In the genomic region with DNA sequence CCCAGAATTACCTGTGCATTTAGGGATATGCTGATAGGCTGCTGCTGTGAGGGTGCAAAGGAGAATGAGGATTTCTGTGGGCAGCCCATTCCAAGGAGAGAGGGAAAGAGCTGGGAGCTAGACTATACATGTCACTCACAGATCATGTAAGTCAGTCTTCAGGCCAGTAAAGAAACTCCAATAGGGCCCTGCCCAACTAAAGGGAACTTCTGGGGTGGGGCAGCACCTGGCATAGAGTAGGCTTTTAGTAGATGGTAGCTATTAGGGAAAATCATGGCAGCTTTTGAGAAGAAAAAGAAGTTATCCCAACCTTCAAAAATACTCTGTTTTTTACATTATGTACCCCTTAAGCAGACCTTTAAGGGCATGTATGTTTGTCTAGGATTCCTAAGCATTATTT, we compare ENCODE assay signal across 5 cellular contexts.
"Had no signal": no experiment of that assay in that cellular context is flagged by ENCODE, and none has a peak within 500 bp of the region (broad histone marks: within the 10 kb centered on the region; RNA-seq: fewer than 3 reads in every experiment).

No MANE protein-coding gene starts in this region.

- DNase-seq: IMR-90, KBM-7 had no signal

- H3K27ac ChIP-seq: HL-60 had no signal

- H3K4me3 ChIP-seq: K562 had no signal

- ATAC-seq: HepG2, K562 had no signal
